ENCODE assay signal across 1 cellular context in genomic region chr5:92268343-92268742, GRCh38.
TF ChIP-seq lines count a peak whose summit lies in the region.

No MANE protein-coding gene starts in this region.

TF ChIP-seq in SK-N-SH treated with all-trans-retinoic acid at 6 μM for 48 hours, 23 proteins besides CTCF, POLR2A, EP300 and RAD21 (continued from another document):
- TF ChIP-seq TSHZ2 (CRISPR knock-in tag; IDR thresholded peaks at IDR 0.05), result no peak
- TF ChIP-seq ZNF70 (CRISPR knock-in tag; IDR thresholded peaks at IDR 0.05), result no peak
- TF ChIP-seq TCF4 (CRISPR knock-in tag; IDR thresholded peaks at IDR 0.05; ENCODE audit: borderline replicate concordance), result no peak
